2 cellular contexts compared by ENCODE assay signal in the genomic region with DNA sequence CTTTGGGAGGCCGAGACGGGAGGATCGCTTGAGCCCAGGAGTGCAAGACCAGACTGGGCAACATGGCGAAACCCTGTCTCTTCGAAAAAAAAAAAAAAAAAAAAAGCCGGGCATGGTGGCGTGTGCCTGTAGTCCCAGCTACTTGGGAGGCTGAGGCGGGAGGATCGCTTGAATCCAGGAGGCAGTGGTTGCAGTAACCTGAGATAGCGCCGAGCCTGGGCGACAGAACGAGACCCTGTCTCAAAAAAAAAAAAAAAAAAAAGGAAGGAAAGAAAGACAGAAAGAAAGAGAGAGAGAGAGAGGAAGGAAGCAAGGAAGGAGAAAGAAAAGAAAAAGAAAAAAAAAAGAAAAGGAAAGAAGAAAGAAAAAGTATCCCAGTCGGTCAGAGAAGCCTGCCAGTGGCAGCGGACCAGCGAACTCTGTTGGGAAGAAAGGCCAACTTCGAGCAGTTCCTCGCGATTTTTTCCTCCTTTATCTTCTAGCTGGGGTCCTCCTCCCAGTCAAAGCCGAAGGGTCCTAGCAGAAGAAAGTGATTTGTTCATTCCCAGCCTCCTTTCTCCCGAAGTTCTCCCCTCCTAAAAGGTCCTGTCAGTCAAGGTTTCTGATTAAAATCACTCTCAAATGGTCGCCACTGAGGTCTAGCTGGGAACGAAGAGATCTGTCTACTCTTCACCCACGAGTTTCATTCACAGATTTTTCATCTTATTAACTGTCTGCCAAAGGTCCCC.
TF ChIP-seq lines count a peak whose summit lies in the region.

No MANE protein-coding gene starts in this region.

TF ChIP-seq in endothelial cell of umbilical vein, 7 proteins besides CTCF, POLR2A, EP300 and RAD21:
- TF ChIP-seq JUN (IDR thresholded peaks at IDR 0.05; ENCODE audit: borderline replicate concordance, insufficient read depth, insufficient read length, low read depth) (no peak), EZH2 (IDR thresholded peaks at IDR 0.05; ENCODE audit: borderline replicate concordance, low read depth, low read length, severe bottlenecking) (peak; percentile 14)

TF ChIP-seq in neural cell, 6 proteins besides CTCF, POLR2A, EP300 and RAD21:
- TF ChIP-seq MXI1 (conservative IDR thresholded peaks at IDR 0.05; ENCODE audit: poor library complexity, severe bottlenecking) = no peak
- TF ChIP-seq EZH2 (IDR thresholded peaks at IDR 0.05; ENCODE audit: borderline replicate concordance, insufficient read depth, low read length, poor library complexity, severe bottlenecking) = peak; percentile 39
